ENCODE assay signal across 12 cellular contexts in genomic region chr12:106299193-106299794, GRCh38. TPM values are rescaled to one million over a fixed set of nuclear protein-coding genes. Genes with fewer than 3 reads are reported as not detected.
DNase-seq lines count a peak whose midpoint lies in the region; ATAC-seq and TF ChIP-seq lines count a peak whose summit lies in the region.
"Had no signal": no experiment of that assay in that cellular context is flagged by ENCODE, and none has a peak within 500 bp of the region (broad histone marks: within the 10 kb centered on the region; RNA-seq: fewer than 3 reads in every experiment).

No MANE protein-coding gene starts in this region.

- H3K27me3 Mint-ChIP-seq in naive thymus-derived CD8-positive, alpha-beta T cell = no peaks in the 10 kb centered on the region

- H3K9ac ChIP-seq in Karpas-422 (ENCODE audit: low read length) = no peak overlapping the region

- no peak for ATAC-seq in heart left ventricle
- ATAC-seq in naive thymus-derived CD8-positive, alpha-beta T cell = no peak
- ATAC-seq in HG02981 (IDR thresholded peaks at IDR 0.05; ENCODE audit: unreplicated experiment) = no peak
- no peak for ATAC-seq in GM18909 (IDR thresholded peaks at IDR 0.05; ENCODE audit: poor library complexity, unreplicated experiment)
- ATAC-seq: activated CD4-positive, CD25-positive, alpha-beta regulatory T cell treated with anti-CD3 and anti-CD28 coated beads, Interleukin-2, amount 50 U/mL, for 24 hours had no signal

- POLR2A ChIA-PET in naive thymus-derived CD8-positive, alpha-beta T cell (lab: Charles Lee) = no interaction called here

- no peaks in the 10 kb centered on the region for H3K9me2 ChIP-seq in Karpas-422 (replicated peaks; ENCODE audit: insufficient read depth, low read length)

- H3K27me3 ChIP-seq in heart left ventricle (no peaks in the 10 kb centered on the region), esophagus (ENCODE audit: control insufficient read depth in 1 of 2, insufficient read depth in 2 of 2, low read length in 2 of 2) (no peaks in the 10 kb centered on the region), vagina (no peaks in the 10 kb centered on the region), Karpas-422 (ENCODE audit: low read length) (no peaks in the 10 kb centered on the region)
- H3K27me3 ChIP-seq: brain microvascular endothelial cell had no signal

- no peaks in the 10 kb centered on the region; the same call in 1 of the 2 replicates for H3K79me2 ChIP-seq in Karpas-422 (ENCODE audit: low read length)

- no peak overlapping the region for H3K4me2 ChIP-seq in Karpas-422 (ENCODE audit: low read depth, low read length, poor library complexity, severe bottlenecking)

- intact Hi-C loops in heart left ventricle (cut with DNase I) = loop anchor here in 1 of 10 donors (5.0 kb wide), 1 partner anchor 52 kb away; the partner anchor contains the start of gene CKAP4
- intact Hi-C loops in cardiac septum (cut with DNase I) = no loop called here
- intact Hi-C loops in vagina (cut with DNase I) = no loop called here

- peaks cover 0 to under 1% (median 0%) of the 10 kb centered on the region in 3 donors for H3K36me3 Mint-ChIP-seq in naive thymus-derived CD8-positive, alpha-beta T cell

- no peak overlapping the region for H3K4me3 Mint-ChIP-seq in naive thymus-derived CD8-positive, alpha-beta T cell

- H3K9me3 Mint-ChIP-seq in naive thymus-derived CD8-positive, alpha-beta T cell = no peaks in the 10 kb centered on the region

- 37 to 54% (median 42%) methylated on average over 4 of the region's 4 CpGs for WGBS in heart left ventricle, 4 donors
- 27 to 35% methylated on average over 4 of the region's 4 CpGs for WGBS in esophagus, 2 donors

- H3K9me3 ChIP-seq in heart left ventricle = no peaks in the 10 kb centered on the region
- H3K9me3 ChIP-seq in esophagus (ENCODE audit: control insufficient read depth in 2 of 2, insufficient read depth in 1 of 2, low read depth in 1 of 2, low read length in 1 of 2) = no peaks in the 10 kb centered on the region
- no peaks in the 10 kb centered on the region for H3K9me3 ChIP-seq in vagina
- H3K9me3 ChIP-seq in Karpas-422 (ENCODE audit: low read length) = no peaks in the 10 kb centered on the region

- peaks cover 21 to 35% (median 32%) of the 10 kb centered on the region in 4 donors for H3K4me1 Mint-ChIP-seq in naive thymus-derived CD8-positive, alpha-beta T cell

- H3K36me3 ChIP-seq in heart left ventricle (no peaks in the 10 kb centered on the region), esophagus (ENCODE audit: control insufficient read depth in 2 of 2, insufficient read depth in 2 of 2, low read length in 1 of 2) (no peaks in the 10 kb centered on the region), vagina (no peaks in the 10 kb centered on the region), Karpas-422 (ENCODE audit: insufficient read depth, low read length) (no peaks in the 10 kb centered on the region)
- H3K36me3 ChIP-seq: brain microvascular endothelial cell had no signal

- H3K4me3 ChIP-seq in heart left ventricle (no peak overlapping the region), esophagus (ENCODE audit: low read depth in 1 of 2, low read length in 2 of 2) (peak overlapping the region in 1 of 2 donors; percentile 39), vagina (no peak overlapping the region), Karpas-422 (ENCODE audit: low read length) (no peak overlapping the region)

- no peaks in the 10 kb centered on the region for H4K20me1 ChIP-seq in Karpas-422 (ENCODE audit: insufficient read depth, low read depth, low read length)

- H3K4me1 ChIP-seq in heart left ventricle = peaks cover 5 to 44% (median 32%) of the 10 kb centered on the region in 12 donors
- H3K4me1 ChIP-seq in esophagus (ENCODE audit: control insufficient read depth in 2 of 2, insufficient read depth in 2 of 2, low read length in 1 of 2) = peaks cover 0 to 9% of the 10 kb centered on the region in 2 donors
- H3K4me1 ChIP-seq in vagina = peaks cover 26% of the 10 kb centered on the region
- H3K4me1 ChIP-seq in Karpas-422 (ENCODE audit: low read length) = peaks cover 46% of the 10 kb centered on the region

- peak overlapping the region in 9 of 10 donors; percentile 25 to 100 (median 57) for H3K27ac Mint-ChIP-seq in naive thymus-derived CD8-positive, alpha-beta T cell

- TF ChIP-seq POLR2A in heart left ventricle (IDR thresholded peaks at IDR 0.05) (no peak), vagina (IDR thresholded peaks at IDR 0.05) (no peak)

- no peak for DNase-seq in heart left ventricle
- DNase-seq in cardiac septum (ENCODE audit: low spot score) = no peak
- no peak for DNase-seq in naive thymus-derived CD8-positive, alpha-beta T cell
- no peak for DNase-seq in vagina (ENCODE audit: extremely low spot score in 2 of 2)
- no peak for DNase-seq in Karpas-422
- DNase-seq: brain microvascular endothelial cell, NCI-H1417 treated with DMSO at 0.1 percent for 48 hours, small intestine had no signal

- H3K27ac ChIP-seq in heart left ventricle (peak overlapping the region; percentile 2 to 100 (median 95)), esophagus (ENCODE audit: low read depth in 2 of 2, low read length in 1 of 2) (peak overlapping the region; percentile 82 to 89), vagina (peak overlapping the region; percentile 99), Karpas-422 (ENCODE audit: low read length) (no peak overlapping the region)
- H3K27ac ChIP-seq: brain microvascular endothelial cell had no signal

- no peak overlapping the region for H2AFZ ChIP-seq in Karpas-422 (ENCODE audit: low read length)

- TF ChIP-seq CTCF in heart left ventricle (IDR thresholded peaks at IDR 0.05) (no peak), vagina (IDR thresholded peaks at IDR 0.05) (no peak)

RNA-seq across cellular contexts. Expression of gene TCP11L2, which starts 3.2 kb away (rescaled TPM):
- total RNA-seq in heart left ventricle = 100 to 1,000 TPM in 5 of 9 donors, 10 to 100 TPM in 4; 60.8 to 147 (median 113) TPM
- polyA plus RNA-seq in heart left ventricle = 10 to 100 TPM; 15.5 to 17.3 TPM
- 61.2 TPM for total RNA-seq in cardiac septum
- polyA plus RNA-seq in esophagus = 10 to 100 TPM; 10.6 to 19.4 TPM
- total RNA-seq in naive thymus-derived CD8-positive, alpha-beta T cell = 100 to 1,000 TPM; 203 to 211 TPM
- 10 to 100 TPM; 30.6 to 45.4 (median 34.7) TPM for polyA plus RNA-seq in naive thymus-derived CD8-positive, alpha-beta T cell
- total RNA-seq in vagina = 47.1 TPM
- total RNA-seq in Karpas-422 (2014; rRNA removed; shearing (Covaris generic); ENCODE audit: low replicate concordance) = 40.1 and 55.9 TPM in 2 replicates

RNA-seq across cellular contexts. Expression of gene CKAP4, which starts 51.5 kb away (rescaled TPM):
- total RNA-seq in heart left ventricle (10 to 100 TPM; 39.9 to 70.7 (median 53.7) TPM), cardiac septum (56.8 TPM), vagina (42.5 TPM)
- polyA plus RNA-seq in heart left ventricle (10 to 100 TPM; 19.0 to 61.5 TPM), esophagus (10 to 100 TPM; 19.9 to 54.8 TPM)
- total RNA-seq in naive thymus-derived CD8-positive, alpha-beta T cell = 10 to 100 TPM; 13.7 to 14.4 TPM
- 10 to 100 TPM; 11.2 to 11.9 (median 11.2) TPM for polyA plus RNA-seq in naive thymus-derived CD8-positive, alpha-beta T cell
- total RNA-seq in Karpas-422 (2014; rRNA removed; shearing (Covaris generic); ENCODE audit: low replicate concordance) = not detected in 2 replicates

RNA-seq across cellular contexts. Expression of gene POLR3B, which starts 58.3 kb away (rescaled TPM):
- total RNA-seq in heart left ventricle = 10 to 100 TPM in 2 of 9 donors, 1 to 10 TPM in 7; 6.4 to 12.3 (median 9.3) TPM
- polyA plus RNA-seq in heart left ventricle = 1 to 10 TPM; 2.5 to 8.1 TPM
- total RNA-seq in cardiac septum = 9.4 TPM
- polyA plus RNA-seq in esophagus = 1 to 10 TPM; 3.1 to 6.6 TPM
- total RNA-seq in naive thymus-derived CD8-positive, alpha-beta T cell = 1 to 10 TPM; 8.1 to 9.1 TPM
- 1 to 10 TPM; 3.1 to 6.2 (median 4.2) TPM for polyA plus RNA-seq in naive thymus-derived CD8-positive, alpha-beta T cell
- total RNA-seq in vagina = 10.1 TPM
- total RNA-seq in Karpas-422 (2014; rRNA removed; shearing (Covaris generic); ENCODE audit: low replicate concordance) = 10.0 and 13.6 TPM in 2 replicates

Comparison
In these comparisons a context has a peak if more than half of its experiments do, and no peak if none do; other contexts are left out.
1. RNA of gene CKAP4, which starts 51.5 kb away (total RNA-seq): 56.8 TPM in cardiac septum (single experiment), 39.9 to 70.7 TPM in heart left ventricle, 42.5 TPM in vagina (single experiment) and 13.7 to 14.4 TPM in naive thymus-derived CD8-positive, alpha-beta T cell; not detected in Karpas-422; every median in the first group is over 10 times any median in the second.